ENCODE assay signal across 1 cellular context in the genomic region with DNA sequence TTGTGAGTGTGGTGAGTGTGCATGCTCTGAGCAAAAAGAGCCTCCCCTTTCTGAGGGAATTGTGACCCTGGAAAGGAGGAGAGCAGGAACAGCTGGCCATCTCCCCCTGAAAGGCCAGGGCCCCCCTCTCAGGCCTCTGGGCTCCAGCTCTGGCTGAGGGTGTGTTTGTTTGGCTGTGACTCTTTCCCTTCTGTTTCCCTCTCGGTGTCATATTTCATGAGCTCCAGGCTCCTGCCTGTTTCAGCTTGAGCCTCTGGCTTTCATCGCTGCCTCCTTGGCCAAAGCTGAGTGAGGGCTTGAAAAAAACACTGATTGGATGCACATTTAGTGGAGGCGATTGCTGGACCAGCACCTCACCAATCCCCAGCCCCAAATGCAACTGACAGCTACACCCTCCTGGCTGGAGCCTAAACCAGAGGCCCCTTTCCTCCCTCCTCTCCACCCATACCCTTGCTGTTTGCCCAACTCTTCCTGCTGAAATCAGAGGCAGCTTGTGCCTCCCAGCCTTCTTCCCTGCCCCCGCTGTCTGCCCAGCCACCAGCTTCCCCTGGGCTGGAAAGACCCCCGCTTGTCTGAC.
TF ChIP-seq lines count a peak whose summit lies in the region.

No MANE protein-coding gene starts in this region.

TF ChIP-seq in HepG2, 621 proteins besides CTCF, POLR2A, EP300 and RAD21 (continued from another document and continues in another):
- TF ChIP-seq, protein P1, sequence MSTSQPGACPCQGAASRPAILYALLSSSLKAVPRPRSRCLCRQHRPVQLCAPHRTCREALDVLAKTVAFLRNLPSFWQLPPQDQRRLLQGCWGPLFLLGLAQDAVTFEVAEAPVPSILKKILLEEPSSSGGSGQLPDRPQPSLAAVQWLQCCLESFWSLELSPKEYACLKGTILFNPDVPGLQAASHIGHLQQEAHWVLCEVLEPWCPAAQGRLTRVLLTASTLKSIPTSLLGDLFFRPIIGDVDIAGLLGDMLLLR (CRISPR knock-in tag; IDR thresholded peaks at IDR 0.05): no peak
- TF ChIP-seq SOX6 (IDR thresholded peaks at IDR 0.05) (no peak), SOX6 (CRISPR knock-in tag; IDR thresholded peaks at IDR 0.05) (peak; percentile 45; the same call in 1 of the 2 replicates), ZNF20 (CRISPR knock-in tag; IDR thresholded peaks at IDR 0.05) (no peak), RARG (CRISPR knock-in tag; IDR thresholded peaks at IDR 0.05; ENCODE audit: low read depth) (no peak), ZNF678 (CRISPR knock-in tag; IDR thresholded peaks at IDR 0.05) (no peak), ZNF619 (CRISPR knock-in tag; IDR thresholded peaks at IDR 0.05) (no peak), ZMYM4 (CRISPR knock-in tag; IDR thresholded peaks at IDR 0.05) (peak; percentile 52; the same call in 1 of the 2 replicates), ZNF160 (CRISPR knock-in tag; IDR thresholded peaks at IDR 0.05) (no peak), TCF7L2 (IDR thresholded peaks at IDR 0.05; ENCODE audit: low read depth, low read length) (no peak), SAFB2 (CRISPR knock-in tag; IDR thresholded peaks at IDR 0.05; ENCODE audit: borderline replicate concordance, low read depth) (no peak), NAIF1 (CRISPR knock-in tag; IDR thresholded peaks at IDR 0.05; ENCODE audit: borderline replicate concordance) (no peak), EED (CRISPR knock-in tag; IDR thresholded peaks at IDR 0.05) (peak; percentile 73), SMAD1 (CRISPR knock-in tag; IDR thresholded peaks at IDR 0.05; ENCODE audit: borderline replicate concordance, low read depth) (no peak), NFKB2 (CRISPR knock-in tag; IDR thresholded peaks at IDR 0.05; ENCODE audit: borderline replicate concordance) (peak; percentile 24; the same call in 1 of the 2 replicates), ZNF790 (CRISPR knock-in tag; IDR thresholded peaks at IDR 0.05; ENCODE audit: borderline replicate concordance) (no peak), NONO (IDR thresholded peaks at IDR 0.05) (no peak), NONO (CRISPR knock-in tag; conservative IDR thresholded peaks at IDR 0.05) (no peak), ZNF772 (CRISPR knock-in tag; IDR thresholded peaks at IDR 0.05) (0 out of 2 replicates have a peak, but pooled peaks have one; percentile 22), ZNF24 (IDR thresholded peaks at IDR 0.05) (no peak), ZKSCAN5 (CRISPR knock-in tag; IDR thresholded peaks at IDR 0.05) (no peak)
- TF ChIP-seq, protein P2, sequence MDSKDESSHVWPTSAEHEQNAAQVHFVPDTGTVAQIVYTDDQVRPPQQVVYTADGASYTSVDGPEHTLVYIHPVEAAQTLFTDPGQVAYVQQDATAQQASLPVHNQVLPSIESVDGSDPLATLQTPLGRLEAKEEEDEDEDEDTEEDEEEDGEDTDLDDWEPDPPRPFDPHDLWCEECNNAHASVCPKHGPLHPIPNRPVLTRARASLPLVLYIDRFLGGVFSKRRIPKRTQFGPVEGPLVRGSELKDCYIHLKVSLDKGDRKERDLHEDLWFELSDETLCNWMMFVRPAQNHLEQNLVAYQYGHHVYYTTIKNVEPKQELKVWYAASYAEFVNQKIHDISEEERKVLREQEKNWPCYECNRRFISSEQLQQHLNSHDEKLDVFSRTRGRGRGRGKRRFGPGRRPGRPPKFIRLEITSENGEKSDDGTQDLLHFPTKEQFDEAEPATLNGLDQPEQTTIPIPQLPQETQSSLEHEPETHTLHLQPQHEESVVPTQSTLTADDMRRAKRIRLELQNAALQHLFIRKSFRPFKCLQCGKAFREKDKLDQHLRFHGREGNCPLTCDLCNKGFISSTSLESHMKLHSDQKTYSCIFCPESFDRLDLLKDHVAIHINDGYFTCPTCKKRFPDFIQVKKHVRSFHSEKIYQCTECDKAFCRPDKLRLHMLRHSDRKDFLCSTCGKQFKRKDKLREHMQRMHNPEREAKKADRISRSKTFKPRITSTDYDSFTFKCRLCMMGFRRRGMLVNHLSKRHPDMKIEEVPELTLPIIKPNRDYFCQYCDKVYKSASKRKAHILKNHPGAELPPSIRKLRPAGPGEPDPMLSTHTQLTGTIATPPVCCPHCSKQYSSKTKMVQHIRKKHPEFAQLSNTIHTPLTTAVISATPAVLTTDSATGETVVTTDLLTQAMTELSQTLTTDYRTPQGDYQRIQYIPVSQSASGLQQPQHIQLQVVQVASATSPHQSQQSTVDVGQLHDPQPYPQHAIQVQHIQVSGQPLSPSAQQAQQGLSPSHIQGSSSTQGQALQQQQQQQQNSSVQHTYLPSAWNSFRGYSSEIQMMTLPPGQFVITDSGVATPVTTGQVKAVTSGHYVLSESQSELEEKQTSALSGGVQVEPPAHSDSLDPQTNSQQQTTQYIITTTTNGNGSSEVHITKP (CRISPR knock-in tag; IDR thresholded peaks at IDR 0.05; ENCODE audit: low read depth): no peak
- TF ChIP-seq, protein P3, sequence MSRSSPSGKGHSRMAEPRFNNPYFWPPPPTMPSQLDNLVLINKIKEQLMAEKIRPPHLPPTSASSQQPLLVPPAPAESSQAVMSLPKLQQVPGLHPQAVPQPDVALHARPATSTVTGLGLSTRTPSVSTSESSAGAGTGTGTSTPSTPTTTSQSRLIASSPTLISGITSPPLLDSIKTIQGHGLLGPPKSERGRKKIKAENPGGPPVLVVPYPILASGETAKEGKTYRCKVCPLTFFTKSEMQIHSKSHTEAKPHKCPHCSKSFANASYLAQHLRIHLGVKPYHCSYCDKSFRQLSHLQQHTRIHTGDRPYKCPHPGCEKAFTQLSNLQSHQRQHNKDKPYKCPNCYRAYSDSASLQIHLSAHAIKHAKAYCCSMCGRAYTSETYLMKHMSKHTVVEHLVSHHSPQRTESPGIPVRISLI (CRISPR knock-in tag; IDR thresholded peaks at IDR 0.05; ENCODE audit: borderline replicate concordance): peak; percentile 50; the same call in 1 of the 2 replicates
- TF ChIP-seq, protein P4, sequence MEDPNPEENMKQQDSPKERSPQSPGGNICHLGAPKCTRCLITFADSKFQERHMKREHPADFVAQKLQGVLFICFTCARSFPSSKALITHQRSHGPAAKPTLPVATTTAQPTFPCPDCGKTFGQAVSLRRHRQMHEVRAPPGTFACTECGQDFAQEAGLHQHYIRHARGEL (CRISPR knock-in tag; IDR thresholded peaks at IDR 0.05): no peak
- TF ChIP-seq, protein P5, sequence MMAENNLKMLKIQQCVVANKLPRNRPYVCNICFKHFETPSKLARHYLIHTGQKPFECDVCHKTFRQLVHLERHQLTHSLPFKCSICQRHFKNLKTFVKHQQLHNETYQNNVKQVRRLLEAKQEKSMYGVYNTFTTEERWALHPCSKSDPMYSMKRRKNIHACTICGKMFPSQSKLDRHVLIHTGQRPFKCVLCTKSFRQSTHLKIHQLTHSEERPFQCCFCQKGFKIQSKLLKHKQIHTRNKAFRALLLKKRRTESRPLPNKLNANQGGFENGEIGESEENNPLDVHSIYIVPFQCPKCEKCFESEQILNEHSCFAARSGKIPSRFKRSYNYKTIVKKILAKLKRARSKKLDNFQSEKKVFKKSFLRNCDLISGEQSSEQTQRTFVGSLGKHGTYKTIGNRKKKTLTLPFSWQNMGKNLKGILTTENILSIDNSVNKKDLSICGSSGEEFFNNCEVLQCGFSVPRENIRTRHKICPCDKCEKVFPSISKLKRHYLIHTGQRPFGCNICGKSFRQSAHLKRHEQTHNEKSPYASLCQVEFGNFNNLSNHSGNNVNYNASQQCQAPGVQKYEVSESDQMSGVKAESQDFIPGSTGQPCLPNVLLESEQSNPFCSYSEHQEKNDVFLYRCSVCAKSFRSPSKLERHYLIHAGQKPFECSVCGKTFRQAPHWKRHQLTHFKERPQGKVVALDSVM (CRISPR knock-in tag; IDR thresholded peaks at IDR 0.05): peak; percentile 87
- TF ChIP-seq, protein P6, sequence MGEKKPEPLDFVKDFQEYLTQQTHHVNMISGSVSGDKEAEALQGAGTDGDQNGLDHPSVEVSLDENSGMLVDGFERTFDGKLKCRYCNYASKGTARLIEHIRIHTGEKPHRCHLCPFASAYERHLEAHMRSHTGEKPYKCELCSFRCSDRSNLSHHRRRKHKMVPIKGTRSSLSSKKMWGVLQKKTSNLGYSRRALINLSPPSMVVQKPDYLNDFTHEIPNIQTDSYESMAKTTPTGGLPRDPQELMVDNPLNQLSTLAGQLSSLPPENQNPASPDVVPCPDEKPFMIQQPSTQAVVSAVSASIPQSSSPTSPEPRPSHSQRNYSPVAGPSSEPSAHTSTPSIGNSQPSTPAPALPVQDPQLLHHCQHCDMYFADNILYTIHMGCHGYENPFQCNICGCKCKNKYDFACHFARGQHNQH (CRISPR knock-in tag; IDR thresholded peaks at IDR 0.05): no peak
- TF ChIP-seq, protein P7, sequence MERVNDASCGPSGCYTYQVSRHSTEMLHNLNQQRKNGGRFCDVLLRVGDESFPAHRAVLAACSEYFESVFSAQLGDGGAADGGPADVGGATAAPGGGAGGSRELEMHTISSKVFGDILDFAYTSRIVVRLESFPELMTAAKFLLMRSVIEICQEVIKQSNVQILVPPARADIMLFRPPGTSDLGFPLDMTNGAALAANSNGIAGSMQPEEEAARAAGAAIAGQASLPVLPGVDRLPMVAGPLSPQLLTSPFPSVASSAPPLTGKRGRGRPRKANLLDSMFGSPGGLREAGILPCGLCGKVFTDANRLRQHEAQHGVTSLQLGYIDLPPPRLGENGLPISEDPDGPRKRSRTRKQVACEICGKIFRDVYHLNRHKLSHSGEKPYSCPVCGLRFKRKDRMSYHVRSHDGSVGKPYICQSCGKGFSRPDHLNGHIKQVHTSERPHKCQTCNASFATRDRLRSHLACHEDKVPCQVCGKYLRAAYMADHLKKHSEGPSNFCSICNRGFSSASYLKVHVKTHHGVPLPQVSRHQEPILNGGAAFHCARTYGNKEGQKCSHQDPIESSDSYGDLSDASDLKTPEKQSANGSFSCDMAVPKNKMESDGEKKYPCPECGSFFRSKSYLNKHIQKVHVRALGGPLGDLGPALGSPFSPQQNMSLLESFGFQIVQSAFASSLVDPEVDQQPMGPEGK (CRISPR knock-in tag; IDR thresholded peaks at IDR 0.05): peak; percentile 76
- TF ChIP-seq, protein P8, sequence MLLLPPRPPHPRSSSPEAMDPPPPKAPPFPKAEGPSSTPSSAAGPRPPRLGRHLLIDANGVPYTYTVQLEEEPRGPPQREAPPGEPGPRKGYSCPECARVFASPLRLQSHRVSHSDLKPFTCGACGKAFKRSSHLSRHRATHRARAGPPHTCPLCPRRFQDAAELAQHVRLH (CRISPR knock-in tag; IDR thresholded peaks at IDR 0.05; ENCODE audit: borderline replicate concordance, low read depth): no peak
- TF ChIP-seq, protein P9, sequence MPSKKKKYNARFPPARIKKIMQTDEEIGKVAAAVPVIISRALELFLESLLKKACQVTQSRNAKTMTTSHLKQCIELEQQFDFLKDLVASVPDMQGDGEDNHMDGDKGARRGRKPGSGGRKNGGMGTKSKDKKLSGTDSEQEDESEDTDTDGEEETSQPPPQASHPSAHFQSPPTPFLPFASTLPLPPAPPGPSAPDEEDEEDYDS (CRISPR knock-in tag; IDR thresholded peaks at IDR 0.05): no peak
- TF ChIP-seq, protein P10, sequence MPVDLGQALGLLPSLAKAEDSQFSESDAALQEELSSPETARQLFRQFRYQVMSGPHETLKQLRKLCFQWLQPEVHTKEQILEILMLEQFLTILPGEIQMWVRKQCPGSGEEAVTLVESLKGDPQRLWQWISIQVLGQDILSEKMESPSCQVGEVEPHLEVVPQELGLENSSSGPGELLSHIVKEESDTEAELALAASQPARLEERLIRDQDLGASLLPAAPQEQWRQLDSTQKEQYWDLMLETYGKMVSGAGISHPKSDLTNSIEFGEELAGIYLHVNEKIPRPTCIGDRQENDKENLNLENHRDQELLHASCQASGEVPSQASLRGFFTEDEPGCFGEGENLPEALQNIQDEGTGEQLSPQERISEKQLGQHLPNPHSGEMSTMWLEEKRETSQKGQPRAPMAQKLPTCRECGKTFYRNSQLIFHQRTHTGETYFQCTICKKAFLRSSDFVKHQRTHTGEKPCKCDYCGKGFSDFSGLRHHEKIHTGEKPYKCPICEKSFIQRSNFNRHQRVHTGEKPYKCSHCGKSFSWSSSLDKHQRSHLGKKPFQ (CRISPR knock-in tag; IDR thresholded peaks at IDR 0.05; ENCODE audit: insufficient replicate concordance): no peak
- TF ChIP-seq, protein P11, sequence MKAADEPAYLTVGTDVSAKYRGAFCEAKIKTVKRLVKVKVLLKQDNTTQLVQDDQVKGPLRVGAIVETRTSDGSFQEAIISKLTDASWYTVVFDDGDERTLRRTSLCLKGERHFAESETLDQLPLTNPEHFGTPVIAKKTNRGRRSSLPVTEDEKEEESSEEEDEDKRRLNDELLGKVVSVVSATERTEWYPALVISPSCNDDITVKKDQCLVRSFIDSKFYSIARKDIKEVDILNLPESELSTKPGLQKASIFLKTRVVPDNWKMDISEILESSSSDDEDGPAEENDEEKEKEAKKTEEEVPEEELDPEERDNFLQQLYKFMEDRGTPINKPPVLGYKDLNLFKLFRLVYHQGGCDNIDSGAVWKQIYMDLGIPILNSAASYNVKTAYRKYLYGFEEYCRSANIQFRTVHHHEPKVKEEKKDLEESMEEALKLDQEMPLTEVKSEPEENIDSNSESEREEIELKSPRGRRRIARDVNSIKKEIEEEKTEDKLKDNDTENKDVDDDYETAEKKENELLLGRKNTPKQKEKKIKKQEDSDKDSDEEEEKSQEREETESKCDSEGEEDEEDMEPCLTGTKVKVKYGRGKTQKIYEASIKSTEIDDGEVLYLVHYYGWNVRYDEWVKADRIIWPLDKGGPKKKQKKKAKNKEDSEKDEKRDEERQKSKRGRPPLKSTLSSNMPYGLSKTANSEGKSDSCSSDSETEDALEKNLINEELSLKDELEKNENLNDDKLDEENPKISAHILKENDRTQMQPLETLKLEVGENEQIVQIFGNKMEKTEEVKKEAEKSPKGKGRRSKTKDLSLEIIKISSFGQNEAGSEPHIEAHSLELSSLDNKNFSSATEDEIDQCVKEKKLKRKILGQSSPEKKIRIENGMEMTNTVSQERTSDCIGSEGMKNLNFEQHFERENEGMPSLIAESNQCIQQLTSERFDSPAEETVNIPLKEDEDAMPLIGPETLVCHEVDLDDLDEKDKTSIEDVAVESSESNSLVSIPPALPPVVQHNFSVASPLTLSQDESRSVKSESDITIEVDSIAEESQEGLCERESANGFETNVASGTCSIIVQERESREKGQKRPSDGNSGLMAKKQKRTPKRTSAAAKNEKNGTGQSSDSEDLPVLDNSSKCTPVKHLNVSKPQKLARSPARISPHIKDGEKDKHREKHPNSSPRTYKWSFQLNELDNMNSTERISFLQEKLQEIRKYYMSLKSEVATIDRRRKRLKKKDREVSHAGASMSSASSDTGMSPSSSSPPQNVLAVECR (CRISPR knock-in tag; IDR thresholded peaks at IDR 0.05; ENCODE audit: borderline replicate concordance): peak; percentile 44; the same call in 1 of the 2 replicates
